ENCODE assay signal across 8 cellular contexts in genomic region chr1:169794530-169795416, GRCh38. TPM values are rescaled to one million over a fixed set of nuclear protein-coding genes. Genes with fewer than 3 reads are reported as not detected.
A peak's percentile ranks its signal among the peaks of the same experiment; 100 is the strongest.
DNase-seq lines count a peak whose midpoint lies in the region; ATAC-seq, FAIRE-seq and TF ChIP-seq lines count a peak whose summit lies in the region.

METTL18 (minus strand) TSS chr1:169794907; CDS start chr1:169793695, 1,212 bp downstream.

- peak; percentile 89 for FAIRE-seq in GM12892 (lab: Jason Lieb, UNC)

- intact Hi-C loops in left cardiac atrium (cut with DNase I), result no loop called here
- intact Hi-C loops in posterior vena cava (cut with DNase I), result no loop called here

- peak; percentile 61 for DNase-seq in GM12892 (ENCODE audit: insufficient read length)
- DNase-seq in NCI-H146 (lab: John Stamatoyannopoulos, UW), result peak; percentile 93
- DNase-seq in T-helper 1 cell, result peak; percentile 79 to 96 (median 83)
- peak; percentile 96 for DNase-seq in amniotic epithelial cell (ENCODE audit: low read depth)
- DNase-seq in left cardiac atrium, result peak; percentile 92
- peak; percentile 97 for DNase-seq in posterior vena cava (ENCODE audit: low spot score)
- peak; percentile 92 for DNase-seq in ureter (ENCODE audit: low spot score)

- peak; percentile 95 for ATAC-seq in HG02852 (IDR thresholded peaks at IDR 0.05; ENCODE audit: unreplicated experiment)
- ATAC-seq in left cardiac atrium, result peak; percentile 100

- TF ChIP-seq POLR2A in GM12892 (IDR thresholded peaks at IDR 0.05; ENCODE audit: low read depth, low read length), result peak; percentile 85

RNA-seq across cellular contexts. Expression of gene METTL18, which starts in this region (rescaled TPM):
- polyA plus RNA-seq in GM12892 (2012; ENCODE audit: missing spikeins), result 7.9 TPM
- 1 to 10 TPM; 5.1 to 6.3 TPM for total RNA-seq in left cardiac atrium
- total RNA-seq in posterior vena cava, result 1 to 10 TPM; 5.0 to 6.7 TPM
- 11.4 TPM for total RNA-seq in ureter

Comparison
In these comparisons a context has a peak if more than half of its experiments do, and no peak if none do; other contexts are left out.
1. Peak in every context shown above with its lines: DNase-seq and ATAC-seq.